16 cellular contexts compared by ENCODE assay signal in genomic region chr1:22471078-22471477, GRCh38. TPM values are rescaled to one million over a fixed set of nuclear protein-coding genes. Genes with fewer than 3 reads are reported as not detected.
DNase-seq lines count a peak whose midpoint lies in the region; ATAC-seq, FAIRE-seq and TF ChIP-seq lines count a peak whose summit lies in the region.
"Had no signal": no experiment of that assay in that cellular context is flagged by ENCODE, and none has a peak within 500 bp of the region (broad histone marks: within the 10 kb centered on the region; RNA-seq: fewer than 3 reads in every experiment).

No MANE protein-coding gene starts in this region.

- WGBS in small intestine, 3 donors = 55 to 62% (median 61%) methylated on average over 2 of the region's 2 CpGs

- no peaks in the 10 kb centered on the region for H3K27me3 ChIP-seq in small intestine (ENCODE audit: control insufficient read depth in 2 of 2, insufficient read depth in 2 of 2, low read length in 2 of 2)

- FAIRE-seq in small intestine (lab: Jason Lieb, UNC) = no peak
- FAIRE-seq: GM12891, keratinocyte had no signal

- H3K27ac ChIP-seq in small intestine (ENCODE audit: low read depth in 1 of 2, low read length in 1 of 2) = no peak overlapping the region
- H3K27ac ChIP-seq: 22Rv1, skin epidermis had no signal

- no peaks in the 10 kb centered on the region for H3K4me1 ChIP-seq in small intestine (ENCODE audit: control insufficient read depth in 2 of 2, insufficient read depth in 1 of 2, low read depth in 1 of 2, low read length in 1 of 2)

- no peak for TF ChIP-seq CTCF in fibroblast of the aortic adventitia (IDR thresholded peaks at IDR 0.05; ENCODE audit: insufficient read depth, low read length)

- DNase-seq in NCI-H1092 treated with DMSO at 0.1 percent for 48 hours (lab: John Stamatoyannopoulos, UW) (peak; percentile 14), NCI-H1092 (lab: John Stamatoyannopoulos, UW) (no peak), RPMI7951 (ENCODE audit: low read depth) (peak; percentile 59), fibroblast of the aortic adventitia (ENCODE audit: low read depth) (peak; percentile 96), small intestine (peak; percentile 25), NCI-H2107 (lab: John Stamatoyannopoulos, UW) (no peak)
- DNase-seq in stimulated activated CD4-positive, alpha-beta T cell treated with anti-CD3 and anti-CD28 coated beads, Interleukin-4, amount 100 ng/mL, for 1 hour = no peak
- DNase-seq: activated CD4-positive, alpha-beta T cell treated with anti-CD3 and anti-CD28 coated beads, Interleukin-2, amount 50 U/mL, for 1 hour; Calu3; H9; T-cell had no signal

- no peaks in the 10 kb centered on the region for H3K9me3 ChIP-seq in small intestine (ENCODE audit: control insufficient read depth, low read depth)

- no peaks in the 10 kb centered on the region for H3K36me3 ChIP-seq in small intestine (ENCODE audit: control insufficient read depth in 2 of 2, insufficient read depth in 2 of 2, low read length in 2 of 2)

- ATAC-seq in GM21367 (IDR thresholded peaks at IDR 0.05; ENCODE audit: unreplicated experiment) = no peak
- ATAC-seq: T-cell had no signal

- H3K4me3 ChIP-seq in fibroblast of the aortic adventitia (ENCODE audit: low read depth, low read length) (no peak overlapping the region), small intestine (ENCODE audit: low read depth in 1 of 2, low read length in 2 of 2) (no peak overlapping the region)
- H3K4me3 ChIP-seq: skin epidermis had no signal

RNA-seq across cellular contexts. Expression of gene ZBTB40, which starts 19.4 kb away (rescaled TPM):
- total RNA-seq in RPMI7951 (2014; rRNA removed; shearing (Covaris generic)) = 11.1 and 11.4 TPM in 2 replicates
- total RNA-seq in fibroblast of the aortic adventitia (ENCODE audit: low replicate concordance) = 8.6 and 10.0 TPM in 2 replicates
- polyA plus RNA-seq in small intestine = 1 to 10 TPM; 4.1 to 6.8 (median 6.5) TPM

Comparison
In these comparisons a context has a peak if more than half of its experiments do, and no peak if none do; other contexts are left out.
1. DNase-seq: peak in NCI-H1092 treated with DMSO at 0.1 percent for 48 hours (single experiment), RPMI7951 (single experiment), fibroblast of the aortic adventitia (single experiment) and small intestine (single experiment); none in NCI-H1092 (single experiment), NCI-H2107 (single experiment) and stimulated activated CD4-positive, alpha-beta T cell treated with anti-CD3 and anti-CD28 coated beads, Interleukin-4, amount 100 ng/mL, for 1 hour (single experiment).